Comparison of ENCODE assay signal across 13 cellular contexts in genomic region chr19:23440207-23440606, GRCh38. TPM values are rescaled to one million over a fixed set of nuclear protein-coding genes. Genes with fewer than 3 reads are reported as not detected.
DNase-seq lines count a peak whose midpoint lies in the region; ATAC-seq and TF ChIP-seq lines count a peak whose summit lies in the region.
"Had no signal": no experiment of that assay in that cellular context is flagged by ENCODE, and none has a peak within 500 bp of the region (broad histone marks: within the 10 kb centered on the region; RNA-seq: fewer than 3 reads in every experiment).

No MANE protein-coding gene starts in this region.

- H3K9me3 ChIP-seq in AG04450 (ENCODE audit: control insufficient read depth, insufficient read depth, low read length) (peaks cover 30% of the 10 kb centered on the region), DOHH2 (ENCODE audit: control insufficient read depth, insufficient read depth, low read length) (peaks cover 6% of the 10 kb centered on the region; the same call in 1 of the 2 replicates), endodermal cell (ENCODE audit: control insufficient read depth, low read length) (peaks cover 84% of the 10 kb centered on the region)

- peaks cover 67% of the 10 kb centered on the region for H3K9me3 Mint-ChIP-seq in endodermal cell

- H3K27me3 ChIP-seq in AG04450 (ENCODE audit: control insufficient read depth, insufficient read depth, low read length) (no peaks in the 10 kb centered on the region), DOHH2 (ENCODE audit: control insufficient read depth, low read length) (no peaks in the 10 kb centered on the region), endodermal cell (ENCODE audit: control insufficient read depth, insufficient read depth, low read length, poor library complexity, severe bottlenecking) (no peaks in the 10 kb centered on the region)
- H3K27me3 ChIP-seq: esophagus squamous epithelium, Peyer's patch had no signal

- no peaks in the 10 kb centered on the region for H3F3A ChIP-seq in DOHH2 (ENCODE audit: control insufficient read depth, insufficient read depth)

- DNase-seq in AG04450 (ENCODE audit: low read depth, low spot score) = no peak
- peak; percentile 31 for DNase-seq in NB4 (ENCODE audit: low read depth)
- peak; percentile 77 for DNase-seq in endodermal cell
- DNase-seq in medulla oblongata (ENCODE audit: extremely low spot score) = no peak
- no peak for DNase-seq in NCI-H1417 treated with DMSO at 0.1 percent for 48 hours (lab: John Stamatoyannopoulos, UW)
- DNase-seq: central memory CD4-positive, alpha-beta T cell; esophagus squamous epithelium; NCI-H2227 treated with DMSO at 0.1 percent for 48 hours; Peyer's patch had no signal

- POLR2A ChIA-PET in AG04450 (lab: Yijun Ruan, JAX) = no interaction called here

- TF ChIP-seq POLR2A in NB4 (IDR thresholded peaks at IDR 0.05; ENCODE audit: extremely low read depth, insufficient read length) = no peak

- H3K4me3 ChIP-seq in AG04450 (ENCODE audit: low read depth, low read length) (no peak overlapping the region), DOHH2 (ENCODE audit: low read length) (no peak overlapping the region), NB4 (ENCODE audit: low read depth, low read length) (no peak overlapping the region), endodermal cell (ENCODE audit: low read length) (no peak overlapping the region)
- H3K4me3 ChIP-seq: esophagus squamous epithelium, lung, Peyer's patch had no signal

- H4K20me1 ChIP-seq in DOHH2 (ENCODE audit: control insufficient read depth, insufficient read depth, low read depth, low read length) = no peaks in the 10 kb centered on the region

- TF ChIP-seq CTCF in AG04450 (IDR thresholded peaks at IDR 0.05; ENCODE audit: low read depth, low read length) = peak; percentile 20
- peak; percentile 6 for TF ChIP-seq CTCF in DOHH2 (IDR thresholded peaks at IDR 0.05; ENCODE audit: low read depth, low read length, poor library complexity, severe bottlenecking)
- TF ChIP-seq CTCF in NB4 (IDR thresholded peaks at IDR 0.05; ENCODE audit: low read depth, low read length) = peak; percentile 56
- TF ChIP-seq CTCF in endodermal cell (conservative IDR thresholded peaks at IDR 0.05) = no peak

- peaks cover 2% of the 10 kb centered on the region for H3K27me3 Mint-ChIP-seq in endodermal cell (ENCODE audit: insufficient read depth)
- H3K27me3 Mint-ChIP-seq: activated naive CD4-positive, alpha-beta T cell treated with anti-CD3 and anti-CD28 coated beads, Interleukin-2, amount 50 U/mL, for 24 hours had no signal

- H3K4me1 ChIP-seq in DOHH2 (ENCODE audit: control insufficient read depth, low read length) (no peaks in the 10 kb centered on the region), endodermal cell (ENCODE audit: control insufficient read depth, insufficient read depth, low read length) (no peaks in the 10 kb centered on the region)
- H3K4me1 ChIP-seq: esophagus squamous epithelium, Peyer's patch had no signal

- no peak overlapping the region for H3K27ac Mint-ChIP-seq in endodermal cell
- H3K27ac Mint-ChIP-seq: activated naive CD4-positive, alpha-beta T cell treated with anti-CD3 and anti-CD28 coated beads, Interleukin-2, amount 50 U/mL, for 24 hours had no signal

- H3K9ac ChIP-seq in endodermal cell (ENCODE audit: extremely low read depth, low read length, poor library complexity, severe bottlenecking) = no peak overlapping the region

- no peak for ATAC-seq in GM21825 (IDR thresholded peaks at IDR 0.05; ENCODE audit: unreplicated experiment)

- no peaks in the 10 kb centered on the region for H3K4me1 Mint-ChIP-seq in endodermal cell
- H3K4me1 Mint-ChIP-seq: activated naive CD4-positive, alpha-beta T cell treated with anti-CD3 and anti-CD28 coated beads, Interleukin-2, amount 50 U/mL, for 24 hours had no signal

- CTCF ChIA-PET in AG04450 (lab: Charles Lee) = no interaction called here

- H3K36me3 ChIP-seq in DOHH2 (ENCODE audit: control insufficient read depth, low read length) (no peaks in the 10 kb centered on the region), endodermal cell (ENCODE audit: control insufficient read depth, insufficient read depth, low read length) (no peaks in the 10 kb centered on the region)
- H3K36me3 ChIP-seq: esophagus squamous epithelium, Peyer's patch had no signal

- H3K27ac ChIP-seq in AG04450 (ENCODE audit: low read depth, low read length) = no peak overlapping the region
- no peak overlapping the region for H3K27ac ChIP-seq in DOHH2 (ENCODE audit: low read depth, low read length)
- no peak overlapping the region for H3K27ac ChIP-seq in endodermal cell (ENCODE audit: low read depth, low read length)
- H3K27ac ChIP-seq: esophagus squamous epithelium, Peyer's patch had no signal

- 81 to 85% methylated on average over 5 to 9 of the region's 9 CpGs for WGBS in endodermal cell (ENCODE audit: insufficient coverage in 1 of 2, insufficient read length in 1 of 2), 2 experiments

- no peaks in the 10 kb centered on the region for H3K9me2 ChIP-seq in DOHH2 (replicated peaks; ENCODE audit: control insufficient read depth, low read length)

- H3K79me2 ChIP-seq in DOHH2 (ENCODE audit: control insufficient read depth, low read length) = no peaks in the 10 kb centered on the region

- peaks cover 9% of the 10 kb centered on the region for H3K36me3 Mint-ChIP-seq in endodermal cell (ENCODE audit: low read depth)

- no peak overlapping the region for H3K4me3 Mint-ChIP-seq in endodermal cell
- H3K4me3 Mint-ChIP-seq: activated naive CD4-positive, alpha-beta T cell treated with anti-CD3 and anti-CD28 coated beads, Interleukin-2, amount 50 U/mL, for 24 hours had no signal

- H3K4me2 ChIP-seq in DOHH2 (ENCODE audit: low read length) = no peak overlapping the region

RNA-seq across cellular contexts. Expression of gene ZNF91, which starts 44.9 kb away (rescaled TPM):
- polyA plus RNA-seq in AG04450 (2011; rRNA removed) = 14.5 and 18.7 TPM in 2 replicates
- 25.1 and 32.2 TPM in 2 replicates for polyA minus RNA-seq in AG04450 (2011; rRNA and poly(A)+ RNA removed)
- 10 to 100 TPM; 66.9 to 75.4 TPM for total RNA-seq in endodermal cell
- polyA plus RNA-seq in endodermal cell (2013, experiment 1 of 2) = 43.3 TPM
- 44.6 TPM for polyA plus RNA-seq in endodermal cell (2013, experiment 2 of 2)

Comparison
In these comparisons a context has a peak if more than half of its experiments do, and no peak if none do; other contexts are left out.
1. DNase-seq: peak in NB4 (single experiment) and endodermal cell (single experiment); none in AG04450 (single experiment), medulla oblongata (single experiment) and NCI-H1417 treated with DMSO at 0.1 percent for 48 hours (single experiment).